10 cellular contexts compared by ENCODE assay signal in the genomic region with DNA sequence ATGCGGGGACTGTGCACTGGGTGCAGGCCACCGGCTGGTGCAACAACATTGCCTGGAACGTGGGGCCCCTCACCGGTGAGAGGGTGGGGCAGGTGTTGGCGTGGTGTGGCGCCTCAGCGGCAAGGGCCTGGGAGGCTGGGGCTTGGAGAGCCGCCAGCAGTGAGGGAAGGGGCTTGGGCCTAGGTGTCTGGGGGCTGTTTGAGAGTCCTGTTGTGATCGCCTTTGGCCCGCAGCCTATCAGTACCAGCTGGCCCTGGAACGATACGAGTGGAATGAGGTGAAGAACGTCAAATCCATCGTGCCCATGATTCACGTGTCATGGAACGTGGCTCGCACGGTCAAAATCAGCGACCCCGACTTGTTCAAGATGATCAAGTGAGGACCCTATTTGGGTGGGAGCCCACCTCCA. TPM values are rescaled to one million over a fixed set of nuclear protein-coding genes. Genes with fewer than 3 reads are reported as not detected.
DNase-seq lines count a peak whose midpoint lies in the region; ATAC-seq and TF ChIP-seq lines count a peak whose summit lies in the region.
"Had no signal": no experiment of that assay in that cellular context is flagged by ENCODE, and none has a peak within 500 bp of the region (broad histone marks: within the 10 kb centered on the region; RNA-seq: fewer than 3 reads in every experiment).

No MANE protein-coding gene starts in this region.

- peak overlapping the region in 6 of 11 experiments; percentile 3 to 55 (median 20); a peak in 7 of 22 replicates for H3K9ac ChIP-seq in BLaER1 treated with 17β-estradiol and CSF1 and Interleukin-3, amounts not matched to agents 10 nM and 100 nM
- peak overlapping the region; percentile 36 for H3K9ac ChIP-seq in HCT116 (ENCODE audit: low read length)

- POLR2A ChIA-PET in HCT116 (lab: Charles Lee), result interaction anchor here (2.2 kb wide), 1 partner anchor 10 kb away, joined by 7 read pairs; no protein-coding TSS in a partner anchor

- H3K4me1 ChIP-seq in BLaER1 treated with 17β-estradiol and CSF1 and Interleukin-3, amounts not matched to agents 10 nM and 100 nM, result peaks cover 30 to 44% (median 36%) of the 10 kb centered on the region in 10 experiments
- H3K4me1 ChIP-seq in HCT116 (ENCODE audit: control insufficient read depth in 1 of 2, insufficient read depth in 2 of 2, low read length in 2 of 2), result peaks cover 20 to 43% of the 10 kb centered on the region in 2 experiments

- H3K4me3 Mint-ChIP-seq in brain (peak overlapping the region in 3 of 5 experiments; percentile 42 to 70 (median 45)), naive B cell (peak overlapping the region in 2 of 8 donors; percentile 80 to 85)

- peaks cover 40% of the 10 kb centered on the region for H3K36me3 Mint-ChIP-seq in brain
- no peaks in the 10 kb centered on the region for H3K36me3 Mint-ChIP-seq in naive B cell

- H3K36me3 ChIP-seq in BLaER1 treated with 17β-estradiol and CSF1 and Interleukin-3, amounts not matched to agents 10 nM and 100 nM, result peaks cover 59 to 79% (median 71%) of the 10 kb centered on the region in 11 experiments
- H3K36me3 ChIP-seq in HCT116 (ENCODE audit: control insufficient read depth in 1 of 2, insufficient read depth in 2 of 2, low read length in 2 of 2), result peaks cover 22 to 27% of the 10 kb centered on the region in 2 experiments

- intact Hi-C loops in HCT116 (cut with micrococcal nuclease), result no loop called here

- H3K27ac Mint-ChIP-seq in brain (peak overlapping the region in 3 of 5 experiments; percentile 41 to 66 (median 53)), naive B cell (peak overlapping the region in 4 of 6 donors; percentile 73 to 92 (median 89))

- H3K9me3 Mint-ChIP-seq in brain, result no peaks in the 10 kb centered on the region
- no peaks in the 10 kb centered on the region for H3K9me3 Mint-ChIP-seq in naive B cell
- H3K9me3 Mint-ChIP-seq: stimulated activated naive B cell treated with anti-CD40 and anti-IgM and Interleukin-4, amounts not matched to agents 10 μg/mL and 1 μg/mL and 100 μg/mL, for 72 hours had no signal

- H2AFZ ChIP-seq in HCT116 (ENCODE audit: low read depth, low read length, poor library complexity, severe bottlenecking), result no peak overlapping the region

- H3K4me3 ChIP-seq in BLaER1 treated with 17β-estradiol and CSF1 and Interleukin-3, amounts not matched to agents 10 nM and 100 nM, result no peak overlapping the region
- 0 out of 4 replicates have a peak overlapping the region, but pooled peaks of 1 of the 2 experiments have one; percentile 77 for H3K4me3 ChIP-seq in HCT116 (replicated peaks in 1 of 2; ENCODE audit: low read depth in 1 of 2, low read length in 2 of 2)
- H3K4me3 ChIP-seq: smooth muscle cell had no signal

- TF ChIP-seq CTCF in HCT116 (IDR thresholded peaks at IDR 0.05 in 2 of 3, conservative IDR thresholded peaks at IDR 0.05 in 1 of 3; ENCODE audit: borderline replicate concordance in 1 of 3, insufficient read depth in 1 of 3, low read depth in 2 of 3, low read length in 2 of 3) (no peak), brain (conservative IDR thresholded peaks at IDR 0.05) (no peak)

- peaks cover 45 to 81% (median 52%) of the 10 kb centered on the region in 11 experiments for H4K20me1 ChIP-seq in BLaER1 treated with 17β-estradiol and CSF1 and Interleukin-3, amounts not matched to agents 10 nM and 100 nM
- no peaks in the 10 kb centered on the region for H4K20me1 ChIP-seq in HCT116 (ENCODE audit: insufficient read depth)

- no peaks in the 10 kb centered on the region for H3K9me3 ChIP-seq in BLaER1 treated with 17β-estradiol and CSF1 and Interleukin-3, amounts not matched to agents 10 nM and 100 nM (replicated peaks in 1 of 11)
- no peaks in the 10 kb centered on the region for H3K9me3 ChIP-seq in HCT116 (ENCODE audit: control insufficient read depth in 1 of 2, insufficient read depth in 1 of 2, low read depth in 1 of 2, low read length in 2 of 2)

- H3K79me2 ChIP-seq in HCT116 (ENCODE audit: insufficient read depth, low read length), result peaks cover 44% of the 10 kb centered on the region

- H3K4me1 Mint-ChIP-seq in brain, result peaks cover 24% of the 10 kb centered on the region
- H3K4me1 Mint-ChIP-seq in naive B cell, result peaks cover 15 to 22% (median 17%) of the 10 kb centered on the region in 3 donors

- peak overlapping the region in 9 of 11 experiments; percentile 5 to 78 (median 66); a peak in 15 of 22 replicates for H3K4me2 ChIP-seq in BLaER1 treated with 17β-estradiol and CSF1 and Interleukin-3, amounts not matched to agents 10 nM and 100 nM
- H3K4me2 ChIP-seq in HCT116 (ENCODE audit: low read length), result peak overlapping the region; percentile 95
- H3K4me2 ChIP-seq: smooth muscle cell had no signal

- H3K9me2 ChIP-seq in HCT116 (ENCODE audit: insufficient read depth), result no peaks in the 10 kb centered on the region

- BruUV-seq in HCT116 (replicated peaks; lab: Mats Ljungman, UMichigan), result TSS peak; percentile 5

- H3K27me3 Mint-ChIP-seq in brain (peaks cover 3% of the 10 kb centered on the region), naive B cell (no peaks in the 10 kb centered on the region)
- H3K27me3 Mint-ChIP-seq: stimulated activated naive B cell treated with anti-CD40 and anti-IgM and Interleukin-4, amounts not matched to agents 10 μg/mL and 1 μg/mL and 100 μg/mL, for 72 hours had no signal

- ATAC-seq in HCT116 (no peak), naive B cell (ENCODE audit: low read depth in 2 of 2) (no peak), HG03196 (IDR thresholded peaks at IDR 0.05; ENCODE audit: unreplicated experiment) (no peak)

- no peak for TF ChIP-seq RAD21 in HCT116 (IDR thresholded peaks at IDR 0.05; ENCODE audit: low read depth)

- RAD21 ChIA-PET in HCT116 (lab: Charles Lee; ENCODE audit: low non-redundant PET in 1 of 2, low total read pairs in 2 of 2, uncharacterized antibody in 2 of 2, unreplicated experiment in 2 of 2), result no interaction called here

- TF ChIP-seq POLR2A in HCT116 (IDR thresholded peaks at IDR 0.05; ENCODE audit: borderline replicate concordance, extremely low read depth, insufficient read depth, insufficient read length), result no peak

- no peaks in the 10 kb centered on the region for H3K27me3 ChIP-seq in BLaER1 treated with 17β-estradiol and CSF1 and Interleukin-3, amounts not matched to agents 10 nM and 100 nM
- H3K27me3 ChIP-seq in HCT116 (ENCODE audit: insufficient read depth, low read length), result no peaks in the 10 kb centered on the region

- H3K27ac ChIP-seq in BLaER1 treated with 17β-estradiol and CSF1 and Interleukin-3, amounts not matched to agents 10 nM and 100 nM, result no peak overlapping the region; a peak in 1 of 22 replicates
- H3K27ac ChIP-seq in HCT116 (ENCODE audit: low read depth, low read length), result peak overlapping the region; percentile 68; the same call in 1 of the 2 replicates

- CTCF ChIA-PET in HCT116 (lab: Charles Lee), result no interaction called here

- DNase-seq in HCT116 (ENCODE audit: low read depth, low spot score) (no peak), naive B cell (no peak), COR-L47 (lab: John Stamatoyannopoulos, UW) (no peak), NCI-H345 (lab: John Stamatoyannopoulos, UW) (no peak), NCI-H187 (lab: John Stamatoyannopoulos, UW) (no peak)

TF ChIP-seq in HCT116, 20 proteins besides CTCF, POLR2A, EP300 and RAD21:
- TF ChIP-seq CBX3 (IDR thresholded peaks at IDR 0.05; ENCODE audit: low read depth) (no peak), JUND (IDR thresholded peaks at IDR 0.05) (no peak), ZNF274 (IDR thresholded peaks at IDR 0.05; ENCODE audit: low read depth, low read length) (no peak), YY1 (IDR thresholded peaks at IDR 0.05; ENCODE audit: extremely low read depth, insufficient replicate concordance, low read depth, low read length) (no peak), ELF1 (IDR thresholded peaks at IDR 0.05; ENCODE audit: borderline replicate concordance, low read depth) (no peak), TCF7L2 (IDR thresholded peaks at IDR 0.05; ENCODE audit: borderline replicate concordance, extremely low read depth, insufficient read depth, insufficient read length) (no peak), EZH2 (IDR thresholded peaks at IDR 0.05) (no peak), SRF (IDR thresholded peaks at IDR 0.05; ENCODE audit: low read depth) (no peak), POLR2AphosphoS5 (IDR thresholded peaks at IDR 0.05; ENCODE audit: low read depth, low read length) (no peak), EGR1 (IDR thresholded peaks at IDR 0.05; ENCODE audit: low read depth) (no peak), SIN3A (IDR thresholded peaks at IDR 0.05; ENCODE audit: low read depth) (no peak)
- TF ChIP-seq, protein P1, sequence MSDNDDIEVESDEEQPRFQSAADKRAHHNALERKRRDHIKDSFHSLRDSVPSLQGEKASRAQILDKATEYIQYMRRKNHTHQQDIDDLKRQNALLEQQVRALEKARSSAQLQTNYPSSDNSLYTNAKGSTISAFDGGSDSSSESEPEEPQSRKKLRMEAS (IDR thresholded peaks at IDR 0.05), result no peak

RNA-seq across cellular contexts. Expression of a gene that starts 2.6 kb away (rescaled TPM):
- 2.8 TPM for total RNA-seq in HCT116 (2021; ENCODE audit: unreplicated experiment)
- 0.82 and 1.8 TPM in 2 replicates for polyA plus RNA-seq in HCT116 (2012)
- polyA plus RNA-seq in brain (ENCODE audit: insufficient read depth, low read depth, low replicate concordance) (9.8 TPM), naive B cell (ENCODE audit: low read depth in 6 of 6) (under 1 TPM in 1 of 6 donors, not detected in 5; 0.68 TPM)

RNA-seq across cellular contexts. Expression of a gene that starts 5.1 kb away (rescaled TPM):
- total RNA-seq in HCT116 (2021; ENCODE audit: unreplicated experiment), result 103 TPM
- 148 and 157 TPM in 2 replicates for polyA plus RNA-seq in HCT116 (2012)
- polyA plus RNA-seq in brain (ENCODE audit: insufficient read depth, low read depth, low replicate concordance), result 262 TPM
- 100 to 1,000 TPM; 121 to 158 (median 136) TPM for polyA plus RNA-seq in naive B cell (ENCODE audit: low read depth in 6 of 6)

RNA-seq across cellular contexts. Expression of a gene that starts 5.5 kb away (rescaled TPM):
- 21.5 TPM for total RNA-seq in HCT116 (2021; ENCODE audit: unreplicated experiment)
- polyA plus RNA-seq in HCT116 (2012), result 16.0 and 17.9 TPM in 2 replicates
- polyA plus RNA-seq in brain (ENCODE audit: insufficient read depth, low read depth, low replicate concordance), result 11.5 TPM
- polyA plus RNA-seq in naive B cell (ENCODE audit: low read depth in 6 of 6), result 1 to 10 TPM; 3.4 to 5.2 (median 3.7) TPM

RNA-seq across cellular contexts. Expression of a gene that starts 18.2 kb away (rescaled TPM):
- total RNA-seq in HCT116 (2021; ENCODE audit: unreplicated experiment), result 42.1 TPM
- polyA plus RNA-seq in HCT116 (2012), result 21.0 and 26.5 TPM in 2 replicates
- polyA plus RNA-seq in brain (ENCODE audit: insufficient read depth, low read depth, low replicate concordance) (31.8 TPM), naive B cell (ENCODE audit: low read depth in 6 of 6) (1 to 10 TPM in 3 of 6 donors, under 1 TPM in 3; 0.04 to 1.9 (median 0.99) TPM)

RNA-seq across cellular contexts. Expression of a gene that starts 36.3 kb away (rescaled TPM):
- total RNA-seq in HCT116 (2021; ENCODE audit: unreplicated experiment), result 54.8 TPM
- polyA plus RNA-seq in HCT116 (2012), result 54.9 and 63.8 TPM in 2 replicates
- polyA plus RNA-seq in brain (ENCODE audit: insufficient read depth, low read depth, low replicate concordance) (76.2 TPM), naive B cell (ENCODE audit: low read depth in 6 of 6) (1 to 10 TPM in 5 of 6 donors, under 1 TPM in 1; 0.06 to 8.0 (median 3.4) TPM)
